ENCODE assay signal across 16 cellular contexts in the genomic region with DNA sequence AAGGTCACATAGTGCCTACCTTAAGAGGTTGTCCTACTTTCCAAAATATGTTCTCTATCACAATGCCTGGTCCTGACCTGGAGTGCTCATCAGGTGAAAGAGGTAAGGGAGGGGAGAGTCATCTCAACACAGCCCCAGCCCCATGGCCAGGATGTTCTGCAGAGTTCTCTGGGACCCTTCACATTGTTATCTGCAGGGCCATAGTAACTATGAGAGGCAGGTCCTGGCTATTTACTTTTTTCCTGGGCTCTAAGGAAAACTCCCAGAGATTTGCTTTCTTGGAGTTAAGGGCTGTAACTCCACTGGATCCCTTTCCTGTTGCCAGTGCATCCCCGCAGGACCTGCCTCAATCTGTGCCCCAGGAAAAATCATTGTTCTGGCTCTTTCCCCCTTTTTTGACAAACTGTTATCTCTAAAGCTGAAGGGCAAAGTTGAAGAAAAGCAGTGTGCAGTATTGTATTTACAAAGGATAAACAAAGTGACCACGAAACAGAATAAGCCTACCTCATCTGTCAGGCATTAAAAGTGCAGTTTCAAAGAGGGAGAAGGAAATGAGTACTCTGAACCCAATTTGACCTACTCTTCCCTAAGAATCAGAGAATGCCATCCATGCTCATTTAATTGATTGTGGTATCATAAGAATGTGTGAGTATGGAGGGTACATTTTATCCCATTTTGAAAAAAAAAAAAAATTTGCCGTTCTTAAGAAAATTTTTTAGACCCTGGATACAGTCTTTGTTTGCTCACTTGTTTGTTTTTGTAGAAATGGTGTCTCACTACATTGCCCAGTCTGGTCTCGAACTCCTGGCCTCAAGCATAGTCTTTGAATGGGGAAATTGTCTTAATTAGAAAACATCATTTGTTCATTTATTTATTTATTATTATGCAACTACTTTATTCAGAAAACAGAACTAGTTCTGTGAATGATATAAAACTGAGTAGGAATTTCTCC.
DNase-seq lines count a peak whose midpoint lies in the region; ATAC-seq, FAIRE-seq and TF ChIP-seq lines count a peak whose summit lies in the region.
"Had no signal": no experiment of that assay in that cellular context is flagged by ENCODE, and none has a peak within 500 bp of the region (broad histone marks: within the 10 kb centered on the region; RNA-seq: fewer than 3 reads in every experiment).

No MANE protein-coding gene starts in this region.

- H3K4me3 ChIP-seq in SJSA1 (no peak overlapping the region), trophoblast cell (ENCODE audit: low read depth, low read length) (no peak overlapping the region), PC-3 (ENCODE audit: low read length) (no peak overlapping the region)

- no peak overlapping the region for H3K9ac ChIP-seq in trophoblast cell (ENCODE audit: low read length)
- H3K9ac ChIP-seq in PC-3 (ENCODE audit: low read length): no peak overlapping the region

- FAIRE-seq in frontal cortex (lab: Jason Lieb, UNC): no peak
- FAIRE-seq: GM12891 had no signal

- H2AK5ac ChIP-seq in trophoblast cell (ENCODE audit: low read length): no peak overlapping the region

- H3K27ac ChIP-seq in SJSA1 (peak overlapping the region; percentile 36; the same call in 1 of the 2 replicates), trophoblast cell (ENCODE audit: low read depth, low read length) (peak overlapping the region; percentile 6), PC-3 (ENCODE audit: low read length) (no peak overlapping the region)

- no peaks in the 10 kb centered on the region for H3F3A ChIP-seq in PC-3 (ENCODE audit: low read length, unreplicated experiment)

- TF ChIP-seq CTCF in PC-3 (conservative IDR thresholded peaks at IDR 0.05; ENCODE audit: low read depth, low read length): no peak

- no peak overlapping the region for H3K23ac ChIP-seq in trophoblast cell (ENCODE audit: low read length)

- CTCF ChIA-PET in PC-3 (lab: Charles Lee): no interaction called here

- H4K12ac ChIP-seq in trophoblast cell (ENCODE audit: low read depth, low read length): no peak overlapping the region

- no peak overlapping the region for H4K91ac ChIP-seq in trophoblast cell (ENCODE audit: low read depth, low read length)

- H3K79me2 ChIP-seq in trophoblast cell (ENCODE audit: control insufficient read depth, insufficient read depth, low read length, poor library complexity) (no peaks in the 10 kb centered on the region), PC-3 (ENCODE audit: low read length) (no peaks in the 10 kb centered on the region)

- H3K36me3 ChIP-seq in SJSA1: no peaks in the 10 kb centered on the region
- no peaks in the 10 kb centered on the region for H3K36me3 ChIP-seq in trophoblast cell (ENCODE audit: control insufficient read depth in 1 of 2, insufficient read depth in 2 of 2, low read length in 2 of 2)
- no peaks in the 10 kb centered on the region for H3K36me3 ChIP-seq in PC-3 (ENCODE audit: low read depth, low read length)

- H3K9me3 ChIP-seq in SJSA1 (replicated peaks) (no peaks in the 10 kb centered on the region; the same call in 1 of the 2 replicates), trophoblast cell (ENCODE audit: insufficient read depth, low read depth, low read length) (peaks cover 2% of the 10 kb centered on the region), PC-3 (ENCODE audit: low read length) (no peaks in the 10 kb centered on the region)

- H2BK5ac ChIP-seq in trophoblast cell (ENCODE audit: low read depth, low read length, poor library complexity): no peak overlapping the region

- intact Hi-C loops in PC-3 (cut with micrococcal nuclease): no loop called here

- H3K4me1 ChIP-seq in SJSA1 (replicated peaks): peaks cover 15% of the 10 kb centered on the region
- H3K4me1 ChIP-seq in trophoblast cell (ENCODE audit: control insufficient read depth in 1 of 2, insufficient read depth in 2 of 2, low read length in 2 of 2): peaks cover 4 to 11% of the 10 kb centered on the region in 2 experiments
- no peaks in the 10 kb centered on the region for H3K4me1 ChIP-seq in PC-3 (ENCODE audit: insufficient read depth, low read length)

- no peak overlapping the region for H3K14ac ChIP-seq in trophoblast cell (ENCODE audit: low read length)

- no peak overlapping the region for H2BK12ac ChIP-seq in trophoblast cell (ENCODE audit: low read length)

- DNase-seq in ELF-1 (ENCODE audit: low read depth, low spot score): peak; percentile 1
- peak; percentile 28 to 89 for DNase-seq in SJSA1 (ENCODE audit: low read depth in 1 of 2, low spot score in 2 of 2)
- DNase-seq in iris pigment epithelial cell (ENCODE audit: low read depth): peak; percentile 75
- no peak for DNase-seq in trophoblast cell
- DNase-seq in PC-3: no peak
- no peak for DNase-seq in frontal cortex (ENCODE audit: low spot score in 2 of 2)
- DNase-seq: COR-L47, HCEC 1CT, NCI-H1048, NCI-H1694 treated with DMSO at 0.1 percent for 48 hours, NCI-H82, Right ventricle myocardium superior had no signal

- H3K27me3 ChIP-seq in SJSA1 (replicated peaks): no peaks in the 10 kb centered on the region
- H3K27me3 ChIP-seq in trophoblast cell (ENCODE audit: insufficient read depth, low read length): no peaks in the 10 kb centered on the region
- peaks cover 78% of the 10 kb centered on the region for H3K27me3 ChIP-seq in PC-3 (ENCODE audit: low read length)

- BruUV-seq in PC-3 (replicated peaks; lab: Mats Ljungman, UMichigan): no TSS peak

- POLR2A ChIA-PET in PC-3 (lab: Charles Lee; ENCODE audit: unreplicated experiment): no interaction called here

- H2AFZ ChIP-seq in trophoblast cell (ENCODE audit: insufficient read depth, low read length, poor library complexity) (no peak overlapping the region), PC-3 (ENCODE audit: low read length) (no peak overlapping the region)

- no peak overlapping the region for H4K8ac ChIP-seq in trophoblast cell (ENCODE audit: low read depth, low read length)

- no peaks in the 10 kb centered on the region for H4K20me1 ChIP-seq in PC-3 (ENCODE audit: low read length)

- peaks cover 3% of the 10 kb centered on the region for H3K79me1 ChIP-seq in trophoblast cell (ENCODE audit: low read length)

- H3K4me2 ChIP-seq in trophoblast cell (ENCODE audit: low read length) (no peak overlapping the region), PC-3 (ENCODE audit: low read length) (no peak overlapping the region)

- ATAC-seq in PC-3: no peak
- no peak for ATAC-seq in HG02571 (IDR thresholded peaks at IDR 0.05; ENCODE audit: unreplicated experiment)
- no peak for ATAC-seq in HG02870 (IDR thresholded peaks at IDR 0.05; ENCODE audit: unreplicated experiment)
- ATAC-seq: Panc1 had no signal

- no peak overlapping the region for H2BK120ac ChIP-seq in trophoblast cell (ENCODE audit: insufficient read depth, low read length, poor library complexity)

- no peaks in the 10 kb centered on the region for H3K9me2 ChIP-seq in PC-3 (replicated peaks; ENCODE audit: low read length)

- no peak overlapping the region for H3K18ac ChIP-seq in trophoblast cell (ENCODE audit: low read length)

- no CpG with 5 or more reads among the region's 4 CpGs for WGBS in trophoblast cell (ENCODE audit: extremely low coverage, insufficient coverage, insufficient read length)

- no peak overlapping the region for H3K4ac ChIP-seq in trophoblast cell (ENCODE audit: low read depth, low read length)

Comparison
In these comparisons a context has a peak if more than half of its experiments do, and no peak if none do; other contexts are left out.
1. DNase-seq: peak in ELF-1 (single experiment), SJSA1 (2 of 2) and iris pigment epithelial cell (single experiment); none in trophoblast cell (0 of 2), PC-3 (single experiment) and frontal cortex (0 of 2).